In genomic region chr15:39781147-39781966, GRCh38 we compare ENCODE assay signal across 11 cellular contexts. TPM values are rescaled to one million over a fixed set of nuclear protein-coding genes. Genes with fewer than 3 reads are reported as not detected.
A peak's percentile ranks its signal among the peaks of the same experiment; 100 is the strongest.
DNase-seq lines count a peak whose midpoint lies in the region; ATAC-seq and TF ChIP-seq lines count a peak whose summit lies in the region.
"Had no signal": no experiment of that assay in that cellular context is flagged by ENCODE, and none has a peak within 500 bp of the region (broad histone marks: within the 10 kb centered on the region; RNA-seq: fewer than 3 reads in every experiment).

No MANE protein-coding gene starts in this region.

- H3K36me3 ChIP-seq in breast epithelium (no peaks in the 10 kb centered on the region), endocrine pancreas (ENCODE audit: control insufficient read depth, insufficient read depth, low read length) (no peaks in the 10 kb centered on the region), thoracic aorta (no peaks in the 10 kb centered on the region)
- H3K36me3 ChIP-seq: gastroesophageal sphincter, thyroid gland had no signal

- CTCF ChIA-PET in MCF 10A (lab: Yijun Ruan, JAX) = no interaction called here

- H3K9ac ChIP-seq in endocrine pancreas (ENCODE audit: control insufficient read depth, insufficient read depth, low read length) = no peak overlapping the region

- no peak for ATAC-seq in thoracic aorta (ENCODE audit: insufficient number of reproducible peaks, low FRiP score, low read depth)
- ATAC-seq in GM21360 (IDR thresholded peaks at IDR 0.05; ENCODE audit: unreplicated experiment) = no peak

- H3K4me1 Mint-ChIP-seq in MCF 10A (ENCODE audit: insufficient read depth, unreplicated experiment) = peaks cover 15% of the 10 kb centered on the region

- TF ChIP-seq CTCF in MCF 10A (IDR thresholded peaks at IDR 0.05; ENCODE audit: unreplicated experiment) = no peak
- no peak for TF ChIP-seq CTCF in breast epithelium (IDR thresholded peaks at IDR 0.05)
- no peak for TF ChIP-seq CTCF in thoracic aorta (IDR thresholded peaks at IDR 0.05)

- H3K4me3 ChIP-seq in breast epithelium (no peak overlapping the region), endocrine pancreas (ENCODE audit: control insufficient read depth, insufficient read depth, low read length) (peak overlapping the region; percentile 71), thoracic aorta (peak overlapping the region; percentile 91)

- H3K9me3 Mint-ChIP-seq in MCF 10A (ENCODE audit: unreplicated experiment) = no peaks in the 10 kb centered on the region

- no peaks in the 10 kb centered on the region for H3K36me3 Mint-ChIP-seq in MCF 10A (ENCODE audit: insufficient read depth, unreplicated experiment)

- no peak overlapping the region for H3K27ac Mint-ChIP-seq in MCF 10A (ENCODE audit: low read depth, unreplicated experiment)

- H3K4me1 ChIP-seq in breast epithelium (peaks cover 0 to 6% of the 10 kb centered on the region in 2 donors), endocrine pancreas (ENCODE audit: control insufficient read depth, insufficient read depth, low read length) (peaks cover 5% of the 10 kb centered on the region), thoracic aorta (ENCODE audit: control insufficient read depth in 1 of 2, low read depth in 2 of 2) (peaks cover 9 to 21% of the 10 kb centered on the region in 2 donors)

- no peak for DNase-seq in MCF 10A (ENCODE audit: unreplicated experiment)
- no peak for DNase-seq in breast epithelium (ENCODE audit: low spot score in 2 of 2)
- DNase-seq in SKM-1 (lab: John Stamatoyannopoulos, UW; ENCODE audit: unreplicated experiment) = peak; percentile 49
- DNase-seq in thoracic aorta (ENCODE audit: low spot score) = no peak
- no peak for DNase-seq in A172 (ENCODE audit: low spot score)
- no peak for DNase-seq in T-helper 9 cell
- DNase-seq: thyroid gland had no signal

- no peaks in the 10 kb centered on the region for H3K27me3 Mint-ChIP-seq in MCF 10A (ENCODE audit: insufficient read depth, unreplicated experiment)

- H3K27ac ChIP-seq in breast epithelium (peak overlapping the region in 1 of 2 donors; percentile 94), thoracic aorta (no peak overlapping the region)
- H3K27ac ChIP-seq: thyroid gland had no signal

- H3K4me3 Mint-ChIP-seq in MCF 10A (ENCODE audit: unreplicated experiment) = peak overlapping the region; percentile 20

- no peaks in the 10 kb centered on the region for H3K9me3 ChIP-seq in breast epithelium
- H3K9me3 ChIP-seq in endocrine pancreas (ENCODE audit: control insufficient read depth, low read length) = no peaks in the 10 kb centered on the region
- H3K9me3 ChIP-seq in thoracic aorta = no peaks in the 10 kb centered on the region
- H3K9me3 ChIP-seq: gastroesophageal sphincter, thyroid gland had no signal

- intact Hi-C loops in MCF 10A (cut with micrococcal nuclease) (loop anchor here (10.0 kb wide), 2 partner anchors 413 to 493 kb away; no protein-coding TSS in a partner anchor), breast epithelium (cut with DNase I; ENCODE audit: low total_unique reads) (no loop called here)

- POLR2A ChIA-PET in MCF 10A (lab: Yijun Ruan, JAX) = interaction anchor here (0.7 to 2.3 kb wide), 3 partner anchors 153 to 266 kb away, joined by 3 to 20 read pairs (median 3); partner anchors contain the start of gene EIF2AK4

- no peak for TF ChIP-seq POLR2A in breast epithelium (IDR thresholded peaks at IDR 0.05)

- no TSS peak for BruUV-seq in MCF 10A (replicated peaks; lab: Mats Ljungman, UMichigan)

- H3K27me3 ChIP-seq in breast epithelium (no peaks in the 10 kb centered on the region), endocrine pancreas (ENCODE audit: control insufficient read depth, insufficient read depth, low read length) (no peaks in the 10 kb centered on the region), thoracic aorta (replicated peaks; ENCODE audit: insufficient read depth) (no peaks in the 10 kb centered on the region)
- H3K27me3 ChIP-seq: gastroesophageal sphincter, thyroid gland had no signal

RNA-seq across cellular contexts. Expression of gene FSIP1, which starts 1.3 kb away (rescaled TPM):
- total RNA-seq in MCF 10A (2022) (2.2 and 3.2 TPM in 2 replicates), breast epithelium (10 to 100 TPM in 2 of 3 donors, under 1 TPM in 1; 0.32 to 23.3 (median 16.2) TPM), thoracic aorta (under 1 TPM; 0.14 to 0.21 TPM)
- total RNA-seq in A172 (2014; rRNA removed; shearing (Covaris generic)) = 0.41 and 0.86 TPM in 2 replicates
- total RNA-seq: mesenteric fat pad had no signal

Comparison
In these comparisons a context has a peak if more than half of its experiments do, and no peak if none do; other contexts are left out.
1. H3K4me3 ChIP-seq: peak in endocrine pancreas (single experiment) and thoracic aorta (single experiment); none in breast epithelium (0 of 3).